In the genomic region with DNA sequence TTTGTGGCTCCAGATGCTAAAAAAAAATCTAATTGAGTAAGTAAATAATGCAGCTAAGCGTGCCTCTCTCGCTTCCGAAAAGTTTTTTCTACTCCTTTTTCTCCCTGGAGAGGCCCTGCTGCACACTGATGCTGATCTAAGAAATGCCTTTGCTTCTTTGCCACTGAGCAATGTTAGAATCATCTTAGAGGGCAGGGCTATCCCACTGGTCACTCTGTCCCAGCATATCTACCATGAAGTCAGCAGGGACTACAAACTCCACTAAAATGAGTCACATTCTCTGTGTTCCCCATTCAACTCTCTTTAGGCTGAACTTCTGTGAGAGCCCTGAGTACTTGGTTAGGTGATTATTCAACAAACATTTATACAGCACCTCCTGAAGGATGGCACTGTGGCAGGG, we compare ENCODE assay signal across 20 cellular contexts.
DNase-seq lines count a peak whose midpoint lies in the region; ATAC-seq and TF ChIP-seq lines count a peak whose summit lies in the region.
"Had no signal": no experiment of that assay in that cellular context is flagged by ENCODE, and none has a peak within 500 bp of the region (broad histone marks: within the 10 kb centered on the region; RNA-seq: fewer than 3 reads in every experiment).

No MANE protein-coding gene starts in this region.

- no peaks in the 10 kb centered on the region for H3K4me1 Mint-ChIP-seq in neural crest cell
- H3K4me1 Mint-ChIP-seq: activated T-helper 17 cell treated with anti-CD3 and anti-CD28 coated beads, Interleukin-2, amount 50 U/mL, for 72 hours had no signal

- no peaks in the 10 kb centered on the region for H3K9me3 Mint-ChIP-seq in neural crest cell

- TF ChIP-seq CTCF in BJ (IDR thresholded peaks at IDR 0.05; ENCODE audit: insufficient read depth, low read depth, low read length): no peak
- no peak for TF ChIP-seq CTCF in choroid plexus epithelial cell (conservative IDR thresholded peaks at IDR 0.05; ENCODE audit: low read depth, low read length)
- no peak for TF ChIP-seq CTCF in neural crest cell (conservative IDR thresholded peaks at IDR 0.05)
- TF ChIP-seq CTCF in coronary artery (IDR thresholded peaks at IDR 0.05): no peak

- H3K36me3 Mint-ChIP-seq in neural crest cell (ENCODE audit: low read depth): no peaks in the 10 kb centered on the region

- DNase-seq in BJ (ENCODE audit: low read depth): peak; percentile 40
- DNase-seq in LHCN-M2 (ENCODE audit: low read depth): peak; percentile 58
- peak; percentile 15 for DNase-seq in choroid plexus epithelial cell (ENCODE audit: low read depth)
- no peak for DNase-seq in neural crest cell (ENCODE audit: low read depth, low spot score)
- no peak for DNase-seq in COLO668 (lab: John Stamatoyannopoulos, UW; ENCODE audit: unreplicated experiment)
- no peak for DNase-seq in stimulated activated CD8-positive, alpha-beta memory T cell treated with anti-CD3 and anti-CD28 coated beads, Interleukin-4, amount 100 ng/mL, for 48 hours
- DNase-seq in coronary artery (ENCODE audit: low spot score): no peak
- DNase-seq: anterior cingulate cortex; BE2C; DMS 273 treated with DMSO at 0.1 percent for 48 hours; hippocampal formation; mucosa of descending colon; NCI-H2029; NCI-H524 treated with DMSO at 0.1 percent for 48 hours; ovary; PC-9; stimulated activated naive CD4-positive, alpha-beta T cell treated with Interleukin-2 at 50 U/mL for 16 hours had no signal

- no peaks in the 10 kb centered on the region for H3K27me3 Mint-ChIP-seq in neural crest cell (ENCODE audit: low read depth)
- H3K27me3 Mint-ChIP-seq: activated T-helper 17 cell treated with anti-CD3 and anti-CD28 coated beads, Interleukin-2, amount 50 U/mL, for 72 hours had no signal

- H3K27ac Mint-ChIP-seq in neural crest cell (ENCODE audit: unreplicated experiment): peak overlapping the region; percentile 19
- H3K27ac Mint-ChIP-seq: activated T-helper 17 cell treated with anti-CD3 and anti-CD28 coated beads, Interleukin-2, amount 50 U/mL, for 72 hours had no signal

- H3K27ac ChIP-seq in coronary artery: no peak overlapping the region
- H3K27ac ChIP-seq: ovary, PC-9 had no signal

- H3K4me3 ChIP-seq in BJ (ENCODE audit: low read depth, low read length) (no peak overlapping the region), choroid plexus epithelial cell (ENCODE audit: low read depth, low read length) (no peak overlapping the region), coronary artery (no peak overlapping the region)
- H3K4me3 ChIP-seq: mucosa of descending colon, ovary, PC-9, smooth muscle cell had no signal

- CTCF ChIA-PET in BJ (lab: Yijun Ruan, JAX): interaction anchor here (0.9 kb wide), 1 partner anchor 11 kb away, joined by 3 read pairs; no protein-coding TSS in a partner anchor

- no peak overlapping the region for H3K4me3 Mint-ChIP-seq in neural crest cell
- H3K4me3 Mint-ChIP-seq: activated T-helper 17 cell treated with anti-CD3 and anti-CD28 coated beads, Interleukin-2, amount 50 U/mL, for 72 hours had no signal

- ATAC-seq in HG03354 (IDR thresholded peaks at IDR 0.05; ENCODE audit: poor library complexity, severe bottlenecking, unreplicated experiment): no peak
- ATAC-seq: activated T-helper 17 cell treated with anti-CD3 and anti-CD28 coated beads, Interleukin-2, amount 50 U/mL, for 72 hours; mucosa of descending colon had no signal

- POLR2A ChIA-PET in BJ (lab: Charles Lee): no interaction called here

- H3K36me3 ChIP-seq in BJ (ENCODE audit: control insufficient read depth, insufficient read depth, low read length): no peaks in the 10 kb centered on the region
- H3K36me3 ChIP-seq: BE2C, ovary had no signal

- H3K27me3 ChIP-seq in BJ (ENCODE audit: control insufficient read depth, insufficient read depth, low read length): no peaks in the 10 kb centered on the region
- H3K27me3 ChIP-seq: BE2C, ovary had no signal

Comparison
In these comparisons a context has a peak if more than half of its experiments do, and no peak if none do; other contexts are left out.
1. DNase-seq: peak in BJ (single experiment), LHCN-M2 (single experiment) and choroid plexus epithelial cell (single experiment); none in neural crest cell (single experiment), COLO668 (single experiment), stimulated activated CD8-positive, alpha-beta memory T cell treated with anti-CD3 and anti-CD28 coated beads, Interleukin-4, amount 100 ng/mL, for 48 hours (single experiment) and coronary artery (single experiment).